Comparison of ENCODE assay signal across 1 cellular context in the genomic region with DNA sequence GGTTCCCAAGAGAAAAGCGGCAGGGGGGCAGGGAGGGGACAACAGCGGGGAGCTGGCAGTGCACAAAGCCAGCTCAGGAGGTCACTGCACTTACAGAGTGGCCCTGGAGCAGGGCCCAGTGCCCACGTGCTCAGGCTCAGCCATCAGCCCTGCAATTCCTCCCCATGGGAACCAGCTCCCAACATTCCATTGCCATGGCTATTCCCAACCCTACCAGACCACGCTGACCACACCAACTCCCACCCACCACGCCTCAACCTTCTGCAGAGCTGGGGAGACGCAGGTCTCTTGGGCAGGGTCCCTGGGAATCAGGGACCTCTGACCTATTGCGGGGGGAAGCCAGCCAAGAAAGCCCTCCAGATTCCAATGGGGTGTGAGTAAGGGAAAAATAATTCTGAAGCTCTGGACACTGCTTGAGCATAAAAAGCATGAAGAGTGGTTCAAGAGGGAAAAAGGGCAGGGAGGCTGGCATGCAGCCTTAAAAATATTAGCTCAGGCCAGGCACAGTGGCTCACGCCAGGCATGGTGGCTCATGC.
A peak's percentile ranks its signal among the peaks of the same experiment; 100 is the strongest.
TF ChIP-seq lines count a peak whose summit lies in the region.

No MANE protein-coding gene starts in this region.

TF ChIP-seq in liver, 16 proteins besides CTCF, POLR2A, EP300 and RAD21 (continued from another document):
- TF ChIP-seq EGR1 (IDR thresholded peaks at IDR 0.05; ENCODE audit: low read depth in 2 of 2) (no peak), RXRA (IDR thresholded peaks at IDR 0.05) (peak; percentile 78 to 88), FOXA1 (IDR thresholded peaks at IDR 0.05) (no peak), TAF1 (conservative IDR thresholded peaks at IDR 0.05) (no peak), JUND (IDR thresholded peaks at IDR 0.05) (no peak), YY1 (IDR thresholded peaks at IDR 0.05) (peak; percentile 73)
- TF ChIP-seq, protein P1, sequence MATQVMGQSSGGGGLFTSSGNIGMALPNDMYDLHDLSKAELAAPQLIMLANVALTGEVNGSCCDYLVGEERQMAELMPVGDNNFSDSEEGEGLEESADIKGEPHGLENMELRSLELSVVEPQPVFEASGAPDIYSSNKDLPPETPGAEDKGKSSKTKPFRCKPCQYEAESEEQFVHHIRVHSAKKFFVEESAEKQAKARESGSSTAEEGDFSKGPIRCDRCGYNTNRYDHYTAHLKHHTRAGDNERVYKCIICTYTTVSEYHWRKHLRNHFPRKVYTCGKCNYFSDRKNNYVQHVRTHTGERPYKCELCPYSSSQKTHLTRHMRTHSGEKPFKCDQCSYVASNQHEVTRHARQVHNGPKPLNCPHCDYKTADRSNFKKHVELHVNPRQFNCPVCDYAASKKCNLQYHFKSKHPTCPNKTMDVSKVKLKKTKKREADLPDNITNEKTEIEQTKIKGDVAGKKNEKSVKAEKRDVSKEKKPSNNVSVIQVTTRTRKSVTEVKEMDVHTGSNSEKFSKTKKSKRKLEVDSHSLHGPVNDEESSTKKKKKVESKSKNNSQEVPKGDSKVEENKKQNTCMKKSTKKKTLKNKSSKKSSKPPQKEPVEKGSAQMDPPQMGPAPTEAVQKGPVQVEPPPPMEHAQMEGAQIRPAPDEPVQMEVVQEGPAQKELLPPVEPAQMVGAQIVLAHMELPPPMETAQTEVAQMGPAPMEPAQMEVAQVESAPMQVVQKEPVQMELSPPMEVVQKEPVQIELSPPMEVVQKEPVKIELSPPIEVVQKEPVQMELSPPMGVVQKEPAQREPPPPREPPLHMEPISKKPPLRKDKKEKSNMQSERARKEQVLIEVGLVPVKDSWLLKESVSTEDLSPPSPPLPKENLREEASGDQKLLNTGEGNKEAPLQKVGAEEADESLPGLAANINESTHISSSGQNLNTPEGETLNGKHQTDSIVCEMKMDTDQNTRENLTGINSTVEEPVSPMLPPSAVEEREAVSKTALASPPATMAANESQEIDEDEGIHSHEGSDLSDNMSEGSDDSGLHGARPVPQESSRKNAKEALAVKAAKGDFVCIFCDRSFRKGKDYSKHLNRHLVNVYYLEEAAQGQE (IDR thresholded peaks at IDR 0.05), result peak; percentile 30
- TF ChIP-seq, protein P2, sequence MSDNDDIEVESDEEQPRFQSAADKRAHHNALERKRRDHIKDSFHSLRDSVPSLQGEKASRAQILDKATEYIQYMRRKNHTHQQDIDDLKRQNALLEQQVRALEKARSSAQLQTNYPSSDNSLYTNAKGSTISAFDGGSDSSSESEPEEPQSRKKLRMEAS (IDR thresholded peaks at IDR 0.05), result peak; percentile 76
- TF ChIP-seq, protein P3, sequence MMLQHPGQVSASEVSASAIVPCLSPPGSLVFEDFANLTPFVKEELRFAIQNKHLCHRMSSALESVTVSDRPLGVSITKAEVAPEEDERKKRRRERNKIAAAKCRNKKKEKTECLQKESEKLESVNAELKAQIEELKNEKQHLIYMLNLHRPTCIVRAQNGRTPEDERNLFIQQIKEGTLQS (IDR thresholded peaks at IDR 0.05), result no peak
TF ChIP-seq in liver: peak in this region for 7.
